In the genomic region with DNA sequence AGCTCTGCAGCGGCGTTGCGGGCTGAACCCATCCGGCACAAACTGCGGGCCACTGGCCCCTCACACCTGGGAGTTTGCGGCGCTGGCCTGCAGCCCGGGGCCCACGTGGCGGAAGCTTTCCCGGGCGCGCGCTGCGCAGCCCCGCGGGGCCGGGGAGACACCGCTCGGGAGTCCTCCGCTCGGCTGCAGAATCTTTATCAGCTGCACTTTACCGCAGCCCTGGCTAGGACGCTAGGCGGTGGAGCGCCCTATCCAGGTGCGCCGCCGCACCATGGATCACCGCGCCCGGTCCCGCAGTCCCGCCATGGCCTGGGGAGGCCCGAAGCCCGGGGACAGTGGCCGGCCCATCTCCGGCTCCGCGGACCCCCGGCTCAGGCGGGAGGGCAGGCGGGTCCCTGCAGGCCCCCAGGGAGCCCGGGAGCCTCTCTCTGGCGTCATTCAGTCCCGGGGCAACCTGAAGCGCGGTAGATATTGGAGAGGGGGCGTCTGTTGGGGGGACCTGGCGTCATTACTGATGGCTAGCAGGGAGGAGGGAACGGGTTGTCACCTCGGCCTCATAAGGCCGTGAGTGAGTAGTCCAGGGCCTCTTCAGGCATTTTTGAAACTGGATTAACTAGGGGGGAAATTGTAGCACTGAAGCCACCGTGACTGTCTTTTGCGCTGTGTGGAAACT, we compare ENCODE assay signal across 12 cellular contexts. TPM values are rescaled to one million over a fixed set of nuclear protein-coding genes. Genes with fewer than 3 reads are reported as not detected.
DNase-seq lines count a peak whose midpoint lies in the region; ATAC-seq and TF ChIP-seq lines count a peak whose summit lies in the region.
"Had no signal": no experiment of that assay in that cellular context is flagged by ENCODE, and none has a peak within 500 bp of the region (broad histone marks: within the 10 kb centered on the region; RNA-seq: fewer than 3 reads in every experiment).

No MANE protein-coding gene starts in this region.

- no peak for TF ChIP-seq CTCF in MM.1S (IDR thresholded peaks at IDR 0.05; ENCODE audit: low read length)
- TF ChIP-seq CTCF in endodermal cell (conservative IDR thresholded peaks at IDR 0.05), result peak; percentile 44

- H2BK12ac ChIP-seq in neuronal stem cell (ENCODE audit: low read length), result no peak overlapping the region

- no peaks in the 10 kb centered on the region for H4K20me1 ChIP-seq in MM.1S (ENCODE audit: insufficient read depth, low read length)

- H2BK15ac ChIP-seq in neuronal stem cell (ENCODE audit: low read length), result no peak overlapping the region

- peaks cover 15% of the 10 kb centered on the region for H3K4me1 Mint-ChIP-seq in endodermal cell

- H3K9me3 ChIP-seq in MM.1S (replicated peaks; ENCODE audit: insufficient read depth, low read length) (no peaks in the 10 kb centered on the region), endodermal cell (ENCODE audit: control insufficient read depth, low read length) (no peaks in the 10 kb centered on the region), neuronal stem cell (replicated peaks in 1 of 2; ENCODE audit: control insufficient read depth in 2 of 2, insufficient read depth in 1 of 2, low read depth in 1 of 2, low read length in 2 of 2) (peaks cover 0 to 7% of the 10 kb centered on the region in 2 donors)

- H3K9me3 Mint-ChIP-seq in endodermal cell, result no peaks in the 10 kb centered on the region

- no peak overlapping the region for H2BK5ac ChIP-seq in neuronal stem cell (ENCODE audit: low read length)

- no peak overlapping the region for H4K91ac ChIP-seq in neuronal stem cell (ENCODE audit: low read depth, low read length, poor library complexity)

- no peak overlapping the region for H3K4ac ChIP-seq in neuronal stem cell (ENCODE audit: low read length)

- H3K9ac ChIP-seq in MM.1S (ENCODE audit: low read length) (no peak overlapping the region), endodermal cell (ENCODE audit: extremely low read depth, low read length, poor library complexity, severe bottlenecking) (no peak overlapping the region), neuronal stem cell (ENCODE audit: low read depth, low read length, poor library complexity) (no peak overlapping the region)

- no peak overlapping the region for H2BK120ac ChIP-seq in neuronal stem cell (ENCODE audit: low read depth, low read length)

- H2AK5ac ChIP-seq in neuronal stem cell (ENCODE audit: low read depth, low read length), result no peak overlapping the region

- peak overlapping the region; percentile 46 for H3K4me2 ChIP-seq in MM.1S (ENCODE audit: low read depth, low read length)
- peak overlapping the region; percentile 58 for H3K4me2 ChIP-seq in neuronal stem cell (ENCODE audit: insufficient read depth, low read length, poor library complexity, severe bottlenecking)

- H3K79me1 ChIP-seq in neuronal stem cell (ENCODE audit: low read depth, low read length), result no peaks in the 10 kb centered on the region

- ATAC-seq in HG03039 (IDR thresholded peaks at IDR 0.05; ENCODE audit: unreplicated experiment), result no peak
- ATAC-seq: HCT116 had no signal

- no peak overlapping the region for H3K23ac ChIP-seq in neuronal stem cell (ENCODE audit: low read depth, low read length, poor library complexity)

- no peaks in the 10 kb centered on the region for H3F3A ChIP-seq in MM.1S (ENCODE audit: insufficient read depth, low read length)

- no peak overlapping the region for H3K14ac ChIP-seq in neuronal stem cell (ENCODE audit: low read length)

- H3K4me1 ChIP-seq in MM.1S (ENCODE audit: low read length) (no peaks in the 10 kb centered on the region), endodermal cell (ENCODE audit: control insufficient read depth, insufficient read depth, low read length) (peaks cover 5% of the 10 kb centered on the region), neuronal stem cell (ENCODE audit: control insufficient read depth in 2 of 2, insufficient read depth in 1 of 2, low read depth in 1 of 2, low read length in 2 of 2) (peaks cover 0 to 5% of the 10 kb centered on the region in 2 donors)

- H3K79me2 ChIP-seq in MM.1S (ENCODE audit: low read length), result no peaks in the 10 kb centered on the region

- H3K27ac Mint-ChIP-seq in endodermal cell, result no peak overlapping the region

- 1 to 4% methylated on average over 20 to 55 of the region's 55 CpGs for WGBS in endodermal cell (ENCODE audit: insufficient coverage in 1 of 2, insufficient read length in 1 of 2), 2 experiments
- no CpG with 5 or more reads among the region's 55 CpGs for WGBS in neuronal stem cell (ENCODE audit: extremely low coverage in 2 of 2, insufficient read length in 2 of 2, insufficient replicate concordance in 1 of 2), 2 donors

- peak overlapping the region; percentile 44 for H3K4me3 Mint-ChIP-seq in endodermal cell

- H4K8ac ChIP-seq in neuronal stem cell (ENCODE audit: low read depth, low read length), result no peak overlapping the region

- H3K27me3 ChIP-seq in MM.1S (replicated peaks; ENCODE audit: insufficient read depth, low read length) (peaks cover 65% of the 10 kb centered on the region), endodermal cell (ENCODE audit: control insufficient read depth, insufficient read depth, low read length, poor library complexity, severe bottlenecking) (peaks cover 100% of the 10 kb centered on the region), neuronal stem cell (ENCODE audit: control insufficient read depth in 3 of 3, insufficient read depth in 3 of 3, low read depth in 1 of 3, low read length in 3 of 3) (peaks cover 44 to 84% (median 83%) of the 10 kb centered on the region in 3 experiments)

- H3K9me2 ChIP-seq in MM.1S (replicated peaks; ENCODE audit: insufficient read depth, low read length), result no peaks in the 10 kb centered on the region

- H3K4me3 ChIP-seq in MM.1S (ENCODE audit: low read length), result peak overlapping the region; percentile 16; the same call in 1 of the 2 replicates
- H3K4me3 ChIP-seq in endodermal cell (ENCODE audit: low read length), result peak overlapping the region; percentile 68
- H3K4me3 ChIP-seq in neuronal stem cell (ENCODE audit: low read length in 2 of 2), result peak overlapping the region in 1 of 2 donors; percentile 34

- no peaks in the 10 kb centered on the region for H3K36me3 Mint-ChIP-seq in endodermal cell (ENCODE audit: low read depth)

- peak overlapping the region; percentile 63 for H3K18ac ChIP-seq in neuronal stem cell (ENCODE audit: low read length)

- no peak overlapping the region for H2AFZ ChIP-seq in MM.1S (ENCODE audit: low read length)
- peak overlapping the region; percentile 11 for H2AFZ ChIP-seq in neuronal stem cell (ENCODE audit: low read length)

- DNase-seq in DMS53 (lab: John Stamatoyannopoulos, UW), result peak; percentile 49
- DNase-seq in DMS53 treated with DMSO at 0.1 percent for 48 hours (lab: John Stamatoyannopoulos, UW; ENCODE audit: unreplicated experiment), result no peak
- no peak for DNase-seq in MM.1S
- peak; percentile 81 for DNase-seq in endodermal cell
- no peak for DNase-seq in neuronal stem cell (ENCODE audit: low spot score)
- no peak for DNase-seq in NCI-H2029 treated with DMSO at 0.1 percent for 48 hours (lab: John Stamatoyannopoulos, UW)
- no peak for DNase-seq in activated CD8-positive, alpha-beta memory T cell treated with anti-CD3 and anti-CD28 coated beads for 24 hours
- DNase-seq: 8988T; activated CD4-positive, CD25-positive, alpha-beta regulatory T cell had no signal

- H3K36me3 ChIP-seq in MM.1S (replicated peaks; ENCODE audit: insufficient read depth, low read length), result no peaks in the 10 kb centered on the region
- no peaks in the 10 kb centered on the region for H3K36me3 ChIP-seq in endodermal cell (ENCODE audit: control insufficient read depth, insufficient read depth, low read length)
- no peaks in the 10 kb centered on the region for H3K36me3 ChIP-seq in neuronal stem cell (replicated peaks in 1 of 2; ENCODE audit: control insufficient read depth in 2 of 2, insufficient read depth in 2 of 2, low read length in 2 of 2)

- H3K27ac ChIP-seq in MM.1S (ENCODE audit: low read length), result no peak overlapping the region
- H3K27ac ChIP-seq in endodermal cell (ENCODE audit: low read depth, low read length), result no peak overlapping the region
- no peak overlapping the region for H3K27ac ChIP-seq in neuronal stem cell (replicated peaks; ENCODE audit: low read length)

- H3K27me3 Mint-ChIP-seq in endodermal cell (ENCODE audit: insufficient read depth), result peaks cover 99% of the 10 kb centered on the region

RNA-seq across cellular contexts. Expression of a gene that starts 5.7 kb away (rescaled TPM):
- total RNA-seq in endodermal cell, result under 1 TPM in 1 of 2 donors, not detected in 1; 0.53 TPM
- 2.7 TPM for polyA plus RNA-seq in endodermal cell (2013, experiment 1 of 2)
- polyA plus RNA-seq in endodermal cell (2013, experiment 2 of 2), result 2.9 TPM
- 0.70 TPM for polyA plus RNA-seq in neuronal stem cell (2013, experiment 1 of 2)
- polyA plus RNA-seq in neuronal stem cell (2013, experiment 2 of 2), result 0.61 TPM
- total RNA-seq: cardiac septum had no signal

RNA-seq across cellular contexts. Expression of a gene that starts 49.9 kb away (rescaled TPM):
- total RNA-seq in endodermal cell, result under 1 TPM in 1 of 2 donors, not detected in 1; 0.48 TPM
- polyA plus RNA-seq in endodermal cell (2013, experiment 1 of 2), result 2.7 TPM
- polyA plus RNA-seq in endodermal cell (2013, experiment 2 of 2), result 3.6 TPM
- polyA plus RNA-seq in neuronal stem cell (2013, experiment 1 of 2), result 0.11 TPM
- polyA plus RNA-seq in neuronal stem cell (2013, experiment 2 of 2), result not detected

Comparison
In these comparisons a context has a peak if more than half of its experiments do, and no peak if none do; other contexts are left out.
1. DNase-seq: peak in DMS53 (single experiment) and endodermal cell (single experiment); none in DMS53 treated with DMSO at 0.1 percent for 48 hours (single experiment), MM.1S (single experiment), neuronal stem cell (single experiment), NCI-H2029 treated with DMSO at 0.1 percent for 48 hours (single experiment) and activated CD8-positive, alpha-beta memory T cell treated with anti-CD3 and anti-CD28 coated beads for 24 hours (single experiment).